Comparison of ENCODE assay signal across 14 cellular contexts in genomic region chr10:77919713-77920108, GRCh38. TPM values are rescaled to one million over a fixed set of nuclear protein-coding genes. Genes with fewer than 3 reads are reported as not detected.
DNase-seq lines count a peak whose midpoint lies in the region; FAIRE-seq and TF ChIP-seq lines count a peak whose summit lies in the region.
"Had no signal": no experiment of that assay in that cellular context is flagged by ENCODE, and none has a peak within 500 bp of the region (broad histone marks: within the 10 kb centered on the region; RNA-seq: fewer than 3 reads in every experiment).

No MANE protein-coding gene starts in this region.

- H3K27me3 Mint-ChIP-seq in astrocyte (ENCODE audit: low read depth, unreplicated experiment), result no peaks in the 10 kb centered on the region

- peak overlapping the region; percentile 8 for H3K4me2 ChIP-seq in astrocyte (ENCODE audit: low read length)

- no peak overlapping the region for H2AFZ ChIP-seq in astrocyte (ENCODE audit: low read depth, low read length)

- H3K79me2 ChIP-seq in astrocyte (ENCODE audit: insufficient read depth, low read length), result peaks cover 97% of the 10 kb centered on the region

- H3K27ac Mint-ChIP-seq in astrocyte (ENCODE audit: unreplicated experiment), result peak overlapping the region; percentile 90

- H3K36me3 ChIP-seq in astrocyte (ENCODE audit: insufficient read depth, low read length), result no peaks in the 10 kb centered on the region
- H3K36me3 ChIP-seq: sigmoid colon had no signal

- H3K4me3 Mint-ChIP-seq in astrocyte (ENCODE audit: unreplicated experiment), result no peak overlapping the region
- H3K4me3 Mint-ChIP-seq: central memory CD8-positive, alpha-beta T cell had no signal

- no peak overlapping the region for H3K4me3 ChIP-seq in astrocyte (ENCODE audit: insufficient read depth, low read depth, low read length)
- H3K4me3 ChIP-seq: sigmoid colon had no signal

- H4K20me1 ChIP-seq in astrocyte (ENCODE audit: insufficient read depth, low read length), result peaks cover 91% of the 10 kb centered on the region

- no peak overlapping the region for H3K9ac ChIP-seq in astrocyte (ENCODE audit: low read length)

- no peak overlapping the region for H3K27ac ChIP-seq in astrocyte (ENCODE audit: low read depth, low read length)
- H3K27ac ChIP-seq: WERI-Rb-1 had no signal

- peak; percentile 64 for DNase-seq in 8988T
- DNase-seq in HuH-7.5 (ENCODE audit: low spot score), result peak; percentile 72
- peak; percentile 47 for DNase-seq in astrocyte (ENCODE audit: low read depth)
- peak; percentile 67 for DNase-seq in kidney glomerular epithelial cell (lab: John Stamatoyannopoulos, UW)
- DNase-seq in NCI-H187 (lab: John Stamatoyannopoulos, UW), result no peak
- DNase-seq in stimulated activated CD4-positive, alpha-beta T cell treated with anti-CD3 and anti-CD28 coated beads, Interleukin-1b, Interleukin-23, amount 100 ng/mL, for 48 hours, result no peak
- DNase-seq in mesenteric fat pad (ENCODE audit: low spot score), result no peak
- no peak for DNase-seq in activated CD4-positive, alpha-beta T cell treated with anti-CD3 and anti-CD28 coated beads for 1 hour
- DNase-seq: activated T-cell treated with anti-CD3 and anti-CD28 coated beads, Interleukin-2, amount 50 U/mL, for 1 hour; glutamatergic neuron; NCI-H187 treated with DMSO at 0.1 percent for 48 hours; sigmoid colon; WERI-Rb-1 had no signal

- no peaks in the 10 kb centered on the region for H3K27me3 ChIP-seq in astrocyte (ENCODE audit: insufficient read depth, low read length)
- H3K27me3 ChIP-seq: sigmoid colon had no signal

- H3K9me3 ChIP-seq in astrocyte (ENCODE audit: insufficient read depth, low read depth, low read length), result no peaks in the 10 kb centered on the region
- H3K9me3 ChIP-seq: sigmoid colon had no signal

- H3K36me3 Mint-ChIP-seq in astrocyte (ENCODE audit: low read depth, unreplicated experiment), result peaks cover 9% of the 10 kb centered on the region

- TF ChIP-seq CTCF in astrocyte (IDR thresholded peaks at IDR 0.05; ENCODE audit: insufficient read depth, low read depth, low read length), result no peak

- H3K9me3 Mint-ChIP-seq in astrocyte (ENCODE audit: unreplicated experiment), result peaks cover 1% of the 10 kb centered on the region
- H3K9me3 Mint-ChIP-seq: central memory CD8-positive, alpha-beta T cell had no signal

- peaks cover 47% of the 10 kb centered on the region for H3K4me1 Mint-ChIP-seq in astrocyte (ENCODE audit: low read depth, unreplicated experiment)

- no peak for FAIRE-seq in astrocyte (lab: Jason Lieb, UNC)

- H3K4me1 ChIP-seq in astrocyte (ENCODE audit: insufficient read depth, low read length), result peaks cover 15% of the 10 kb centered on the region

RNA-seq across cellular contexts. Expression of gene DLG5, which starts 6.8 kb away (rescaled TPM):
- total RNA-seq in astrocyte (55.2 and 58.4 TPM in 2 replicates), mesenteric fat pad (30.6 TPM)

Comparison
In these comparisons a context has a peak if more than half of its experiments do, and no peak if none do; other contexts are left out.
1. DNase-seq: peak in 8988T (single experiment), HuH-7.5 (single experiment), astrocyte (single experiment) and kidney glomerular epithelial cell (single experiment); none in NCI-H187 (0 of 2), stimulated activated CD4-positive, alpha-beta T cell treated with anti-CD3 and anti-CD28 coated beads, Interleukin-1b, Interleukin-23, amount 100 ng/mL, for 48 hours (single experiment), mesenteric fat pad (single experiment) and activated CD4-positive, alpha-beta T cell treated with anti-CD3 and anti-CD28 coated beads for 1 hour (single experiment).